In genomic region chr15:64095795-64096485, GRCh38 we compare ENCODE assay signal across 8 cellular contexts. TPM values are rescaled to one million over a fixed set of nuclear protein-coding genes. Genes with fewer than 3 reads are reported as not detected.
DNase-seq lines count a peak whose midpoint lies in the region; ATAC-seq, FAIRE-seq and TF ChIP-seq lines count a peak whose summit lies in the region.

Gene SNX1 (plus strand): TSS chr15:64095982. CDS start chr15:64096014, 32 bp downstream.

- H3K4me1 ChIP-seq in esophagus (ENCODE audit: control insufficient read depth in 2 of 2, insufficient read depth in 2 of 2, low read length in 1 of 2) (peaks cover 0 to 5% of the 10 kb centered on the region in 2 donors), mucosa of stomach (ENCODE audit: control insufficient read depth, insufficient read depth, low read length) (peaks cover 34% of the 10 kb centered on the region)

- peak within 1 kb of the TSS; percentile 93 to 95 for H3K4me3 ChIP-seq in esophagus (ENCODE audit: low read depth in 1 of 2, low read length in 2 of 2)
- H3K4me3 ChIP-seq in mucosa of stomach (ENCODE audit: low read length), result peak within 1 kb of the TSS; percentile 79

- no peaks in the 10 kb centered on the region for H3K9me3 ChIP-seq in esophagus (ENCODE audit: control insufficient read depth in 2 of 2, insufficient read depth in 1 of 2, low read depth in 1 of 2, low read length in 1 of 2)
- H3K9me3 ChIP-seq in mucosa of stomach (ENCODE audit: control insufficient read depth, low read length), result no peaks in the 10 kb centered on the region

- H3K27me3 ChIP-seq in esophagus (ENCODE audit: control insufficient read depth in 1 of 2, insufficient read depth in 2 of 2, low read length in 2 of 2), result no peaks in the 10 kb centered on the region
- no peaks in the 10 kb centered on the region for H3K27me3 ChIP-seq in mucosa of stomach (ENCODE audit: control insufficient read depth, insufficient read depth, low read length)

- peak within 1 kb of the TSS; percentile 90 for H3K9ac ChIP-seq in mucosa of stomach (ENCODE audit: low read length)

- 0 to 1% methylated on average over 62 to 63 of the region's 63 CpGs for WGBS in esophagus, 2 donors

- peak within 1 kb of the TSS; percentile 80 to 83 for H3K27ac ChIP-seq in esophagus (ENCODE audit: low read depth in 2 of 2, low read length in 1 of 2)

- no peak for FAIRE-seq in D721Med (lab: Jason Lieb, UNC)
- peak; percentile 35 for FAIRE-seq in RCC 7860 (lab: Jason Lieb, UNC)

- no peak for TF ChIP-seq CTCF in D721Med (IDR thresholded peaks at IDR 0.05; ENCODE audit: insufficient read depth, missing control alignments)

- DNase-seq in D721Med (ENCODE audit: insufficient read length, low spot score), result peak; percentile 47
- DNase-seq in Kasumi-1 (lab: John Stamatoyannopoulos, UW), result peak; percentile 94 to 96
- DNase-seq in RCC 7860 (ENCODE audit: low spot score), result peak; percentile 84
- peak; percentile 97 to 99 for DNase-seq in activated T-cell treated with anti-CD3 and anti-CD28 coated beads, Interleukin-2, amount 50 U/mL, for 48 hours
- peak; percentile 95 to 96 for DNase-seq in stimulated activated CD8-positive, alpha-beta memory T cell treated with anti-CD3 and anti-CD28 coated beads, Interleukin-4, amount 100 ng/mL, for 4 hours (ENCODE audit: low read depth in 2 of 2, low spot score in 1 of 2)

- H3K36me3 ChIP-seq in esophagus (ENCODE audit: control insufficient read depth in 2 of 2, insufficient read depth in 2 of 2, low read length in 1 of 2) (no peaks in the 10 kb centered on the region), mucosa of stomach (ENCODE audit: control insufficient read depth, insufficient read depth, low read length) (no peaks in the 10 kb centered on the region)

- peak; percentile 48 for ATAC-seq in GM21717 (IDR thresholded peaks at IDR 0.05; ENCODE audit: unreplicated experiment)

RNA-seq across cellular contexts. Expression of gene SNX1, which starts in this region (rescaled TPM):
- 10 to 100 TPM; 43.6 to 58.9 TPM for polyA plus RNA-seq in esophagus

Comparison
In these comparisons a context has a peak if more than half of its experiments do, and no peak if none do; other contexts are left out.
1. Peak in every context shown above with its lines: DNase-seq, ATAC-seq, H3K4me3 ChIP-seq and H3K27ac ChIP-seq.
2. DNase-seq: peak in every context shown above with its lines; median percentile 98 in activated T-cell treated with anti-CD3 and anti-CD28 coated beads, Interleukin-2, amount 50 U/mL, for 48 hours; 96 in stimulated activated CD8-positive, alpha-beta memory T cell treated with anti-CD3 and anti-CD28 coated beads, Interleukin-4, amount 100 ng/mL, for 4 hours; 95 in Kasumi-1; 84 in RCC 7860; 47 in D721Med.